In the genomic region with DNA sequence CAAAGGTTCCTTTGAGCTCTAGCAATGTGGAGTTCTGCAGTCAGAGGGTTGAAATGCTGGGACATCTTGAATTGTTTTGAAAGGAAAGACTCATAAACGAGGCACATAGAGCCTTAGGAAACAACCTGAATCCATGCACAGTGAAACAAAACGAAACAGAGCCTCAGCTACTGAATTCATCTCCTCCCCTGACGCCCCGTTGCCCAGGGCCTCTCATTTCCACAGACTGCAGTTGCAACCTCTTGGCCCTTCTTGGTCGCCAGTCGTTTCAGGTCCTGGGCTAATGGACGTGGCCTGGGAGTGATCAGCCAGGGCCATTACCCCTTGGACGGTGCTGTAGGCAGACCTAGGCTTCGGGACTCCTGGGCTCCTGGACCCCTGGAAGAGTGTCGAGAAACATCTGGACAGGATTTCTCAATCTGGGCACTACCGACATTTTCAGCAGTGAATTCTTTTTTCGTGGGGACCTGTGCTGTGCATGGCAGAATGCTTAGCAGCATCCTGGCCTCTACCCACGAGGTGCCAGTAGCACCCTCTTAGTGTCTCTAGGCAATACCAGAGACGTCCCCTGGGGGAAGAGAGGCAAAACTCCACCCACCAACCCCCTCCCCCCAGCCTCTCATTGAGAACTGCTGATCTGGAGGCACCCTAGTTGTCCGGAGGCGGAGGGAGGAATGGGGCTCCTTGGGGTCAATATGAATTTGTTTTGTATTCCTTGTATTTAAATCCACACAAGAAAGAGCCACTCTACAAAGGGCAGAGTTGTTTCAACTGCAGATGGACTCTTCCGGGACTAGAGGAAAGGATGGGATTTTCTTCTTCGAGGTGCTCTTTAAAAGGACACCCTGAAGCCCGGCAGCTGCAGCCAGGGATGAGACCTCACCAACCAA, we compare ENCODE assay signal across 1 cellular context.
TF ChIP-seq lines count a peak whose summit lies in the region.

No MANE protein-coding gene starts in this region.

TF ChIP-seq in HepG2, 621 proteins besides CTCF, POLR2A, EP300 and RAD21 (continued from another document and continues in another):
- TF ChIP-seq, protein P1, sequence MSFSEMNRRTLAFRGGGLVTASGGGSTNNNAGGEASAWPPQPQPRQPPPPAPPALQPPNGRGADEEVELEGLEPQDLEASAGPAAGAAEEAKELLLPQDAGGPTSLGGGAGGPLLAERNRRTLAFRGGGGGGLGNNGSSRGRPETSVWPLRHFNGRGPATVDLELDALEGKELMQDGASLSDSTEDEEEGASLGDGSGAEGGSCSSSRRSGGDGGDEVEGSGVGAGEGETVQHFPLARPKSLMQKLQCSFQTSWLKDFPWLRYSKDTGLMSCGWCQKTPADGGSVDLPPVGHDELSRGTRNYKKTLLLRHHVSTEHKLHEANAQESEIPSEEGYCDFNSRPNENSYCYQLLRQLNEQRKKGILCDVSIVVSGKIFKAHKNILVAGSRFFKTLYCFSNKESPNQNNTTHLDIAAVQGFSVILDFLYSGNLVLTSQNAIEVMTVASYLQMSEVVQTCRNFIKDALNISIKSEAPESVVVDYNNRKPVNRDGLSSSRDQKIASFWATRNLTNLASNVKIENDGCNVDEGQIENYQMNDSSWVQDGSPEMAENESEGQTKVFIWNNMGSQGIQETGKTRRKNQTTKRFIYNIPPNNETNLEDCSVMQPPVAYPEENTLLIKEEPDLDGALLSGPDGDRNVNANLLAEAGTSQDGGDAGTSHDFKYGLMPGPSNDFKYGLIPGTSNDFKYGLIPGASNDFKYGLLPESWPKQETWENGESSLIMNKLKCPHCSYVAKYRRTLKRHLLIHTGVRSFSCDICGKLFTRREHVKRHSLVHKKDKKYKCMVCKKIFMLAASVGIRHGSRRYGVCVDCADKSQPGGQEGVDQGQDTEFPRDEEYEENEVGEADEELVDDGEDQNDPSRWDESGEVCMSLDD (CRISPR knock-in tag; IDR thresholded peaks at IDR 0.05; ENCODE audit: borderline replicate concordance), result no peak
- TF ChIP-seq SP1 (IDR thresholded peaks at IDR 0.05) (no peak), SP1 (CRISPR knock-in tag; IDR thresholded peaks at IDR 0.05) (0 out of 2 replicates have a peak, but pooled peaks have one; percentile 3), ZNF605 (CRISPR knock-in tag; IDR thresholded peaks at IDR 0.05) (0 out of 2 replicates have a peak, but pooled peaks have one; percentile 18), PREB (CRISPR knock-in tag; IDR thresholded peaks at IDR 0.05) (0 out of 2 replicates have a peak, but pooled peaks have one; percentile 21), ZNF232 (CRISPR knock-in tag; IDR thresholded peaks at IDR 0.05; ENCODE audit: borderline replicate concordance) (peak; percentile 39; the same call in 1 of the 2 replicates), TP53 (CRISPR knock-in tag; conservative IDR thresholded peaks at IDR 0.05) (no peak), SKI (IDR thresholded peaks at IDR 0.05; ENCODE audit: partially characterized antibody) (no peak), ZNF546 (CRISPR knock-in tag; conservative IDR thresholded peaks at IDR 0.05) (0 out of 2 replicates have a peak, but pooled peaks have one; percentile 65), ARHGAP35 (CRISPR knock-in tag; IDR thresholded peaks at IDR 0.05; ENCODE audit: borderline replicate concordance) (0 out of 2 replicates have a peak, but pooled peaks have one; percentile 34), ZBTB21 (CRISPR knock-in tag; IDR thresholded peaks at IDR 0.05) (no peak), ZNF589 (CRISPR knock-in tag; conservative IDR thresholded peaks at IDR 0.05) (no peak), HMGXB4 (CRISPR knock-in tag; IDR thresholded peaks at IDR 0.05; ENCODE audit: borderline replicate concordance in 1 of 2, low read depth in 1 of 2) (peak in 1 of 2 experiments; percentile 16; a peak in 1 of 4 replicates), ZNF556 (CRISPR knock-in tag; IDR thresholded peaks at IDR 0.05; ENCODE audit: borderline replicate concordance) (no peak), ZNF567 (CRISPR knock-in tag; IDR thresholded peaks at IDR 0.05; ENCODE audit: borderline replicate concordance) (no peak), ZNF136 (CRISPR knock-in tag; IDR thresholded peaks at IDR 0.05; ENCODE audit: low read depth) (no peak), ZMYM4 (CRISPR knock-in tag; IDR thresholded peaks at IDR 0.05) (no peak), ZNF251 (CRISPR knock-in tag; IDR thresholded peaks at IDR 0.05) (no peak), NFATC3 (CRISPR knock-in tag; IDR thresholded peaks at IDR 0.05) (no peak), ZNF281 (CRISPR knock-in tag; IDR thresholded peaks at IDR 0.05; ENCODE audit: borderline replicate concordance) (peak; percentile 4; the same call in 1 of the 2 replicates), SRSF9 (IDR thresholded peaks at IDR 0.05; ENCODE audit: borderline replicate concordance, insufficient read depth, low read depth, low read length, poor library complexity, severe bottlenecking) (no peak), SMAD3 (CRISPR knock-in tag; IDR thresholded peaks at IDR 0.05) (no peak), PHF8 (CRISPR knock-in tag; IDR thresholded peaks at IDR 0.05) (peak; percentile 12; the same call in 1 of the 2 replicates), TCF7L2 (IDR thresholded peaks at IDR 0.05; ENCODE audit: low read depth, low read length) (no peak), ZNF773 (CRISPR knock-in tag; IDR thresholded peaks at IDR 0.05; ENCODE audit: borderline replicate concordance) (no peak), TAF1 (CRISPR knock-in tag; IDR thresholded peaks at IDR 0.05) (no peak)
- TF ChIP-seq, protein P2, sequence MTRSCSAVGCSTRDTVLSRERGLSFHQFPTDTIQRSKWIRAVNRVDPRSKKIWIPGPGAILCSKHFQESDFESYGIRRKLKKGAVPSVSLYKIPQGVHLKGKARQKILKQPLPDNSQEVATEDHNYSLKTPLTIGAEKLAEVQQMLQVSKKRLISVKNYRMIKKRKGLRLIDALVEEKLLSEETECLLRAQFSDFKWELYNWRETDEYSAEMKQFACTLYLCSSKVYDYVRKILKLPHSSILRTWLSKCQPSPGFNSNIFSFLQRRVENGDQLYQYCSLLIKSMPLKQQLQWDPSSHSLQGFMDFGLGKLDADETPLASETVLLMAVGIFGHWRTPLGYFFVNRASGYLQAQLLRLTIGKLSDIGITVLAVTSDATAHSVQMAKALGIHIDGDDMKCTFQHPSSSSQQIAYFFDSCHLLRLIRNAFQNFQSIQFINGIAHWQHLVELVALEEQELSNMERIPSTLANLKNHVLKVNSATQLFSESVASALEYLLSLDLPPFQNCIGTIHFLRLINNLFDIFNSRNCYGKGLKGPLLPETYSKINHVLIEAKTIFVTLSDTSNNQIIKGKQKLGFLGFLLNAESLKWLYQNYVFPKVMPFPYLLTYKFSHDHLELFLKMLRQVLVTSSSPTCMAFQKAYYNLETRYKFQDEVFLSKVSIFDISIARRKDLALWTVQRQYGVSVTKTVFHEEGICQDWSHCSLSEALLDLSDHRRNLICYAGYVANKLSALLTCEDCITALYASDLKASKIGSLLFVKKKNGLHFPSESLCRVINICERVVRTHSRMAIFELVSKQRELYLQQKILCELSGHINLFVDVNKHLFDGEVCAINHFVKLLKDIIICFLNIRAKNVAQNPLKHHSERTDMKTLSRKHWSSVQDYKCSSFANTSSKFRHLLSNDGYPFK (CRISPR knock-in tag; IDR thresholded peaks at IDR 0.05; ENCODE audit: borderline replicate concordance), result 0 out of 2 replicates have a peak, but pooled peaks have one; percentile 39
- TF ChIP-seq, protein P3, sequence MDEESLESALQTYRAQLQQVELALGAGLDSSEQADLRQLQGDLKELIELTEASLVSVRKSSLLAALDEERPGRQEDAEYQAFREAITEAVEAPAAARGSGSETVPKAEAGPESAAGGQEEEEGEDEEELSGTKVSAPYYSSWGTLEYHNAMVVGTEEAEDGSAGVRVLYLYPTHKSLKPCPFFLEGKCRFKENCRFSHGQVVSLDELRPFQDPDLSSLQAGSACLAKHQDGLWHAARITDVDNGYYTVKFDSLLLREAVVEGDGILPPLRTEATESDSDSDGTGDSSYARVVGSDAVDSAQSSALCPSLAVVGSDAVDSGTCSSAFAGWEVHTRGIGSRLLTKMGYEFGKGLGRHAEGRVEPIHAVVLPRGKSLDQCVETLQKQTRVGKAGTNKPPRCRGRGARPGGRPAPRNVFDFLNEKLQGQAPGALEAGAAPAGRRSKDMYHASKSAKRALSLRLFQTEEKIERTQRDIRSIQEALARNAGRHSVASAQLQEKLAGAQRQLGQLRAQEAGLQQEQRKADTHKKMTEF (CRISPR knock-in tag; IDR thresholded peaks at IDR 0.05), result 0 out of 2 replicates have a peak, but pooled peaks have one; percentile 26
- TF ChIP-seq, protein P4, sequence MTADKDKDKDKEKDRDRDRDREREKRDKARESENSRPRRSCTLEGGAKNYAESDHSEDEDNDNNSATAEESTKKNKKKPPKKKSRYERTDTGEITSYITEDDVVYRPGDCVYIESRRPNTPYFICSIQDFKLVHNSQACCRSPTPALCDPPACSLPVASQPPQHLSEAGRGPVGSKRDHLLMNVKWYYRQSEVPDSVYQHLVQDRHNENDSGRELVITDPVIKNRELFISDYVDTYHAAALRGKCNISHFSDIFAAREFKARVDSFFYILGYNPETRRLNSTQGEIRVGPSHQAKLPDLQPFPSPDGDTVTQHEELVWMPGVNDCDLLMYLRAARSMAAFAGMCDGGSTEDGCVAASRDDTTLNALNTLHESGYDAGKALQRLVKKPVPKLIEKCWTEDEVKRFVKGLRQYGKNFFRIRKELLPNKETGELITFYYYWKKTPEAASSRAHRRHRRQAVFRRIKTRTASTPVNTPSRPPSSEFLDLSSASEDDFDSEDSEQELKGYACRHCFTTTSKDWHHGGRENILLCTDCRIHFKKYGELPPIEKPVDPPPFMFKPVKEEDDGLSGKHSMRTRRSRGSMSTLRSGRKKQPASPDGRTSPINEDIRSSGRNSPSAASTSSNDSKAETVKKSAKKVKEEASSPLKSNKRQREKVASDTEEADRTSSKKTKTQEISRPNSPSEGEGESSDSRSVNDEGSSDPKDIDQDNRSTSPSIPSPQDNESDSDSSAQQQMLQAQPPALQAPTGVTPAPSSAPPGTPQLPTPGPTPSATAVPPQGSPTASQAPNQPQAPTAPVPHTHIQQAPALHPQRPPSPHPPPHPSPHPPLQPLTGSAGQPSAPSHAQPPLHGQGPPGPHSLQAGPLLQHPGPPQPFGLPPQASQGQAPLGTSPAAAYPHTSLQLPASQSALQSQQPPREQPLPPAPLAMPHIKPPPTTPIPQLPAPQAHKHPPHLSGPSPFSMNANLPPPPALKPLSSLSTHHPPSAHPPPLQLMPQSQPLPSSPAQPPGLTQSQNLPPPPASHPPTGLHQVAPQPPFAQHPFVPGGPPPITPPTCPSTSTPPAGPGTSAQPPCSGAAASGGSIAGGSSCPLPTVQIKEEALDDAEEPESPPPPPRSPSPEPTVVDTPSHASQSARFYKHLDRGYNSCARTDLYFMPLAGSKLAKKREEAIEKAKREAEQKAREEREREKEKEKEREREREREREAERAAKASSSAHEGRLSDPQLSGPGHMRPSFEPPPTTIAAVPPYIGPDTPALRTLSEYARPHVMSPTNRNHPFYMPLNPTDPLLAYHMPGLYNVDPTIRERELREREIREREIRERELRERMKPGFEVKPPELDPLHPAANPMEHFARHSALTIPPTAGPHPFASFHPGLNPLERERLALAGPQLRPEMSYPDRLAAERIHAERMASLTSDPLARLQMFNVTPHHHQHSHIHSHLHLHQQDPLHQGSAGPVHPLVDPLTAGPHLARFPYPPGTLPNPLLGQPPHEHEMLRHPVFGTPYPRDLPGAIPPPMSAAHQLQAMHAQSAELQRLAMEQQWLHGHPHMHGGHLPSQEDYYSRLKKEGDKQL (CRISPR knock-in tag; IDR thresholded peaks at IDR 0.05; ENCODE audit: low read depth), result no peak
- TF ChIP-seq, protein P5, sequence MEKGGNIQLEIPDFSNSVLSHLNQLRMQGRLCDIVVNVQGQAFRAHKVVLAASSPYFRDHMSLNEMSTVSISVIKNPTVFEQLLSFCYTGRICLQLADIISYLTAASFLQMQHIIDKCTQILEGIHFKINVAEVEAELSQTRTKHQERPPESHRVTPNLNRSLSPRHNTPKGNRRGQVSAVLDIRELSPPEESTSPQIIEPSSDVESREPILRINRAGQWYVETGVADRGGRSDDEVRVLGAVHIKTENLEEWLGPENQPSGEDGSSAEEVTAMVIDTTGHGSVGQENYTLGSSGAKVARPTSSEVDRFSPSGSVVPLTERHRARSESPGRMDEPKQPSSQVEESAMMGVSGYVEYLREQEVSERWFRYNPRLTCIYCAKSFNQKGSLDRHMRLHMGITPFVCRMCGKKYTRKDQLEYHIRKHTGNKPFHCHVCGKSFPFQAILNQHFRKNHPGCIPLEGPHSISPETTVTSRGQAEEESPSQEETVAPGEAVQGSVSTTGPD (CRISPR knock-in tag; IDR thresholded peaks at IDR 0.05), result no peak
